Comparison of ENCODE assay signal across 8 cellular contexts in the genomic region with DNA sequence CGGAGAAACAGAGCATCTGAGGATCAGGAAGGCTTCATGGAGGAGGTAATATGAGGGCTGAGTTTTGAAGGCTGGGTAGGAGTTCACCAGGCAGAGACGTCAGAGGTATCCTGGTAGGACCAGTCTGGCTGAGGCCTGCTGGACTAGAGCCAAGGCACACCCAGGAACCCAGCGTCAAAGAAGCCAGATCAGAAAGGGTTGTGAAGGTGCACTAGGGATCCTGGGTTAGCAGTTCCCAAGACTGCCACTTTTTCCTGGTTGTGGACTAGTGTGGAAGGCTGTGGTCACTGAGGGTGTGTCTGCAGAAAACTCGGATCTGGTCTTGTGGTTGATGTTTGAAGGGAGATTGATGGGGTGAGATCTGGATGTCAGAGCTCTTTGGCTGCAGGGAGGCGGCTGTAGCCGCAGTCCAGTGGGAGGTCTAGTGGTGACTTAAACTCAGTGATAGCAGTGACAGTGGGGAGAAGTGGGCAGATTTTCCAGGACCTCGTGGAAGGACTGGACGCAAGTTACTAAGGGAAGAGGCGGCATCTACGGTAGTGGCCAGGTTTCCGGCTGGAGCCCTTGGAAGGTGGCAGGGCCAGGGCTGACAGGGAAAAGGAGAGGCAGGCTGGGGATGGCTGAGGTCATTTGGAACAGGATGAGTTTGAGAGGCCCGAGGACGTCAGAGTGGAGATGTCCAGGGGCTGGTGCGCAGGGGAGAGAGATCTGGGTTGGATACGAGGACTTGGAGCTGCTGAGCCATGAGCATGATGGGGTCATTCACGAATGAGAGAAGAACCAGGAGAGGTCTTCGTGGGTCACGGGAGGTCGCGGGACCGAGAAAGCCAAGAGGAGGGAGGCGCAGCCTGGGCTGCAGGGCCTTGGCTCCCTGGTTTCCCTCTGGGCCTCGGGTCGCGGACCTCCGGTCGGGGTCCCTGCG. TPM values are rescaled to one million over a fixed set of nuclear protein-coding genes. Genes with fewer than 3 reads are reported as not detected.
DNase-seq lines count a peak whose midpoint lies in the region; ATAC-seq and TF ChIP-seq lines count a peak whose summit lies in the region.

No MANE protein-coding gene starts in this region.

- intact Hi-C loops in left lung (cut with DNase I) = no loop called here

- TF ChIP-seq CTCF in GM12865 (IDR thresholded peaks at IDR 0.05; ENCODE audit: insufficient read depth, low read depth, low read length, missing control alignments) (no peak), left lung (IDR thresholded peaks at IDR 0.05) (no peak), thoracic aorta (IDR thresholded peaks at IDR 0.05) (no peak)

- H3K9me3 ChIP-seq in left lung (no peaks in the 10 kb centered on the region), thoracic aorta (no peaks in the 10 kb centered on the region)

- DNase-seq in GM12865 (ENCODE audit: low read depth) = no peak
- peak; percentile 34 for DNase-seq in M059J (ENCODE audit: low read depth)
- peak; percentile 89 for DNase-seq in T47D (ENCODE audit: low read depth in 1 of 2, low spot score in 1 of 2)
- DNase-seq in left lung = peak in 1 of 2 donors; percentile 64
- no peak for DNase-seq in thoracic aorta (ENCODE audit: low spot score)
- no peak for DNase-seq in NCI-H2171 treated with DMSO at 0.1 percent for 48 hours (lab: John Stamatoyannopoulos, UW)
- DNase-seq in stimulated activated CD4-positive, alpha-beta T cell treated with anti-CD3 and anti-CD28 coated beads, Interleukin-12 subunit alpha, Interleukin-12 subunit beta, amount 100 ng/mL, for 4 hours = no peak

- H3K4me1 ChIP-seq in left lung = peaks cover 32 to 54% of the 10 kb centered on the region in 2 donors
- H3K4me1 ChIP-seq in thoracic aorta (ENCODE audit: control insufficient read depth in 1 of 2, low read depth in 2 of 2) = peaks cover 18 to 29% of the 10 kb centered on the region in 2 donors

- H3K4me3 ChIP-seq in GM12865 (ENCODE audit: low read depth, low read length) (peak overlapping the region; percentile 56), left lung (peak overlapping the region; percentile 42 to 55), thoracic aorta (peak overlapping the region; percentile 85)

- H3K27me3 ChIP-seq in left lung = no peaks in the 10 kb centered on the region
- no peaks in the 10 kb centered on the region for H3K27me3 ChIP-seq in thoracic aorta (replicated peaks; ENCODE audit: insufficient read depth)

- peak; percentile 2 for ATAC-seq in left lung
- peak; percentile 17 for ATAC-seq in thoracic aorta (ENCODE audit: insufficient number of reproducible peaks, low FRiP score, low read depth)
- no peak for ATAC-seq in GM19463 (IDR thresholded peaks at IDR 0.05; ENCODE audit: unreplicated experiment)

- in situ Hi-C loops in T47D (cut with HindIII; ENCODE audit: low pct_unique_long_range_greater_than_20kb, low sequenced_read_pairs) = no loop called here

- H3K27ac ChIP-seq in left lung (peak overlapping the region; percentile 97 to 98), thoracic aorta (peak overlapping the region; percentile 85 to 93)

- H3K36me3 ChIP-seq in left lung (peaks cover 0 to 80% of the 10 kb centered on the region in 2 donors), thoracic aorta (peaks cover 41% of the 10 kb centered on the region)

RNA-seq across cellular contexts. Expression of gene RELA, which starts 10.9 kb away (rescaled TPM):
- total RNA-seq in M059J (2014; rRNA removed; shearing (Covaris generic)) = 37.2 and 49.1 TPM in 2 replicates
- 10 to 100 TPM; 56.5 to 67.9 TPM for total RNA-seq in left lung
- 10 to 100 TPM; 81.5 to 84.4 TPM for total RNA-seq in thoracic aorta

RNA-seq across cellular contexts. Expression of gene SIPA1, which starts 13.9 kb away (rescaled TPM):
- 8.7 and 22.7 TPM in 2 replicates for total RNA-seq in M059J (2014; rRNA removed; shearing (Covaris generic))
- total RNA-seq in left lung (100 to 1,000 TPM in 1 of 2 donors, 10 to 100 TPM in 1; 77.3 to 107 TPM), thoracic aorta (10 to 100 TPM; 47.9 to 69.8 TPM)

RNA-seq across cellular contexts. Expression of gene PCNX3, which starts 36.3 kb away (rescaled TPM):
- total RNA-seq in M059J (2014; rRNA removed; shearing (Covaris generic)) = 16.5 and 26.0 TPM in 2 replicates
- 10 to 100 TPM; 36.7 to 44.5 TPM for total RNA-seq in left lung
- 10 to 100 TPM; 37.5 to 39.5 TPM for total RNA-seq in thoracic aorta

RNA-seq across cellular contexts. Expression of gene MAP3K11, which starts 37.8 kb away (rescaled TPM):
- total RNA-seq in M059J (2014; rRNA removed; shearing (Covaris generic)) = 16.0 and 27.1 TPM in 2 replicates
- 100 to 1,000 TPM in 1 of 2 donors, 10 to 100 TPM in 1; 74.7 to 100 TPM for total RNA-seq in left lung
- total RNA-seq in thoracic aorta = 10 to 100 TPM; 48.3 to 62.8 TPM

RNA-seq across cellular contexts. Expression of gene KCNK7, which starts 56.2 kb away (rescaled TPM):
- total RNA-seq in M059J (2014; rRNA removed; shearing (Covaris generic)) = 0.52 TPM in 1 of 2 replicates, not detected in the other
- 1 to 10 TPM in 1 of 2 donors, not detected in 1; 2.0 TPM for total RNA-seq in left lung
- total RNA-seq in thoracic aorta = under 1 TPM in 1 of 2 donors, not detected in 1; 0.95 TPM

Comparison
In these comparisons a context has a peak if more than half of its experiments do, and no peak if none do; other contexts are left out.
1. DNase-seq: peak in M059J (single experiment) and T47D (2 of 2); none in GM12865 (single experiment), thoracic aorta (single experiment), NCI-H2171 treated with DMSO at 0.1 percent for 48 hours (single experiment) and stimulated activated CD4-positive, alpha-beta T cell treated with anti-CD3 and anti-CD28 coated beads, Interleukin-12 subunit alpha, Interleukin-12 subunit beta, amount 100 ng/mL, for 4 hours (single experiment).
2. Peak in every context shown above with its lines, with median percentiles within 50 percentile points of each other: H3K4me3 ChIP-seq.